8 cellular contexts compared by ENCODE assay signal in genomic region chr5:95760291-95761191, GRCh38. TPM values are rescaled to one million over a fixed set of nuclear protein-coding genes. Genes with fewer than 3 reads are reported as not detected.
DNase-seq lines count a peak whose midpoint lies in the region; ATAC-seq and TF ChIP-seq lines count a peak whose summit lies in the region.

No MANE protein-coding gene starts in this region.

- no peak for TF ChIP-seq CTCF in AG09319 (IDR thresholded peaks at IDR 0.05; ENCODE audit: low read depth, low read length)
- no peak for TF ChIP-seq CTCF in epithelial cell of esophagus (IDR thresholded peaks at IDR 0.05; ENCODE audit: insufficient read depth, low read depth, low read length, missing control alignments)
- no peak for TF ChIP-seq CTCF in prostate gland (IDR thresholded peaks at IDR 0.05)
- no peak for TF ChIP-seq CTCF in dorsolateral prefrontal cortex (IDR thresholded peaks at IDR 0.05 in 54 of 56, conservative IDR thresholded peaks at IDR 0.05 in 2 of 56; ENCODE audit: low read depth in 1 of 56, partially characterized antibody in 56 of 56)

- DNase-seq in AG09319 (ENCODE audit: extremely low read depth, low read depth) (peak; percentile 84), RPMI8226 (peak; percentile 75), epithelial cell of esophagus (ENCODE audit: low read depth) (peak; percentile 61), prostate gland (ENCODE audit: low spot score) (no peak), NCI-H2196 treated with DMSO at 0.1 percent for 48 hours (lab: John Stamatoyannopoulos, UW; ENCODE audit: unreplicated experiment) (no peak), dorsolateral prefrontal cortex (no peak)

- H3K27ac ChIP-seq in prostate gland, result peak overlapping the region; percentile 39 to 82
- H3K27ac ChIP-seq in dorsolateral prefrontal cortex, result peak overlapping the region in 5 of 59 donors; percentile 5 to 36 (median 10)

- WGBS in prostate gland, result 61% methylated on average over 3 of the region's 3 CpGs

- ATAC-seq in GM18868 (IDR thresholded peaks at IDR 0.05; ENCODE audit: unreplicated experiment) (peak; percentile 91), HG03066 (IDR thresholded peaks at IDR 0.05; ENCODE audit: low read depth, unreplicated experiment) (peak; percentile 89)

- no peaks in the 10 kb centered on the region for H3K9me3 ChIP-seq in prostate gland

- peaks cover 18% of the 10 kb centered on the region for H3K4me1 ChIP-seq in prostate gland (replicated peaks)

- H3K36me3 ChIP-seq in prostate gland, result no peaks in the 10 kb centered on the region

- TF ChIP-seq POLR2A in prostate gland (IDR thresholded peaks at IDR 0.05), result no peak

- no peak overlapping the region for H3K4me3 ChIP-seq in epithelial cell of esophagus (ENCODE audit: low read length)
- H3K4me3 ChIP-seq in prostate gland, result no peak overlapping the region
- peak overlapping the region in 7 of 59 donors; percentile 3 to 38 (median 17) for H3K4me3 ChIP-seq in dorsolateral prefrontal cortex

- intact Hi-C loops in prostate gland (cut with DNase I), result no loop called here
- intact Hi-C loops in dorsolateral prefrontal cortex (cut with DNase I), result no loop called here

- no peaks in the 10 kb centered on the region for H3K27me3 ChIP-seq in prostate gland (replicated peaks; ENCODE audit: insufficient read depth)
- no peaks in the 10 kb centered on the region for H3K27me3 ChIP-seq in dorsolateral prefrontal cortex

RNA-seq across cellular contexts. Expression of gene RHOBTB3, which starts 29.4 kb away (rescaled TPM):
- 100 to 1,000 TPM in 1 of 2 donors, 10 to 100 TPM in 1; 87.3 to 134 TPM for total RNA-seq in prostate gland
- 100 to 1,000 TPM in 111 of 120 experiments, 10 to 100 TPM in 9; 78.4 to 315 (median 137) TPM for total RNA-seq in dorsolateral prefrontal cortex

Comparison
In these comparisons a context has a peak if more than half of its experiments do, and no peak if none do; other contexts are left out.
1. DNase-seq: peak in AG09319 (single experiment), RPMI8226 (single experiment) and epithelial cell of esophagus (single experiment); none in prostate gland (single experiment), NCI-H2196 treated with DMSO at 0.1 percent for 48 hours (single experiment) and dorsolateral prefrontal cortex (0 of 10).